1 cellular context compared by ENCODE assay signal in genomic region chr2:85538507-85539360, GRCh38.
A peak's percentile ranks its signal among the peaks of the same experiment; 100 is the strongest.
TF ChIP-seq lines count a peak whose summit lies in the region.

TSS of gene MAT2A (plus strand) at chr2:85539168. CDS start at chr2:85539288, 120 bp downstream.

TF ChIP-seq in K562, 482 proteins besides CTCF, POLR2A, EP300 and RAD21 (continued from another document and continues in another):
- TF ChIP-seq, protein P1, sequence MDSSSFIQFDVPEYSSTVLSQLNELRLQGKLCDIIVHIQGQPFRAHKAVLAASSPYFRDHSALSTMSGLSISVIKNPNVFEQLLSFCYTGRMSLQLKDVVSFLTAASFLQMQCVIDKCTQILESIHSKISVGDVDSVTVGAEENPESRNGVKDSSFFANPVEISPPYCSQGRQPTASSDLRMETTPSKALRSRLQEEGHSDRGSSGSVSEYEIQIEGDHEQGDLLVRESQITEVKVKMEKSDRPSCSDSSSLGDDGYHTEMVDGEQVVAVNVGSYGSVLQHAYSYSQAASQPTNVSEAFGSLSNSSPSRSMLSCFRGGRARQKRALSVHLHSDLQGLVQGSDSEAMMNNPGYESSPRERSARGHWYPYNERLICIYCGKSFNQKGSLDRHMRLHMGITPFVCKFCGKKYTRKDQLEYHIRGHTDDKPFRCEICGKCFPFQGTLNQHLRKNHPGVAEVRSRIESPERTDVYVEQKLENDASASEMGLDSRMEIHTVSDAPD (CRISPR knock-in tag; IDR thresholded peaks at IDR 0.05): no peak
- TF ChIP-seq CHCHD3 (CRISPR knock-in tag; IDR thresholded peaks at IDR 0.05) (peak; percentile 75; the same call in 1 of the 2 replicates), CHD4 (IDR thresholded peaks at IDR 0.05; ENCODE audit: insufficient read depth, insufficient replicate concordance, low read depth, low read length, poor library complexity, severe bottlenecking) (no peak), HNRNPK (IDR thresholded peaks at IDR 0.05; ENCODE audit: low read depth, low read length, poor library complexity, severe bottlenecking) (peak; percentile 3), MNT (conservative IDR thresholded peaks at IDR 0.05) (peak in 1 of 2 experiments; percentile 8; a peak in 3 of 4 replicates), KDM2B (CRISPR knock-in tag; IDR thresholded peaks at IDR 0.05) (peak; percentile 89; the same call in 1 of the 2 replicates), MCM5 (IDR thresholded peaks at IDR 0.05; ENCODE audit: low read depth) (no peak), SPI1 (IDR thresholded peaks at IDR 0.05; ENCODE audit: borderline replicate concordance, low read depth, low read length) (peak; percentile 77), ZNF224 (CRISPR knock-in tag; IDR thresholded peaks at IDR 0.05) (no peak; the same call in 1 of the 2 replicates), EWSR1 (IDR thresholded peaks at IDR 0.05; ENCODE audit: borderline replicate concordance, low read depth, partially characterized antibody) (no peak), FOXK2 (conservative IDR thresholded peaks at IDR 0.05 in 1 of 2, IDR thresholded peaks at IDR 0.05 in 1 of 2; ENCODE audit: low read depth in 2 of 2) (peak; percentile 14 to 100; a peak in 2 of 4 replicates), CBX5 (IDR thresholded peaks at IDR 0.05; ENCODE audit: borderline replicate concordance, low read depth) (no peak), NCOA6 (IDR thresholded peaks at IDR 0.05) (no peak), ZKSCAN1 (IDR thresholded peaks at IDR 0.05; ENCODE audit: low read depth, low read length) (0 out of 2 replicates have a peak, but pooled peaks have one; percentile 15), RAD51 (IDR thresholded peaks at IDR 0.05; ENCODE audit: borderline replicate concordance, low read depth) (no peak), MAFG (tag; conservative IDR thresholded peaks at IDR 0.05) (no peak), ZNF239 (CRISPR knock-in tag; IDR thresholded peaks at IDR 0.05) (no peak; the same call in 1 of the 2 replicates), SMAD2 (IDR thresholded peaks at IDR 0.05; ENCODE audit: low read depth, low read length) (no peak), SMARCB1 (IDR thresholded peaks at IDR 0.05; ENCODE audit: insufficient read length, low read depth) (no peak), TAF1 (IDR thresholded peaks at IDR 0.05; ENCODE audit: control insufficient read depth, extremely low read depth, insufficient read depth, low read length, severe bottlenecking) (peak; percentile 95), ZNF584 (CRISPR knock-in tag; IDR thresholded peaks at IDR 0.05; ENCODE audit: low read depth) (peak; percentile 77), MEF2D (tag; conservative IDR thresholded peaks at IDR 0.05; ENCODE audit: low read depth) (no peak), ETV5 (CRISPR knock-in tag; IDR thresholded peaks at IDR 0.05; ENCODE audit: low read depth) (no peak; the same call in none of the 2 replicates), NCOR1 (IDR thresholded peaks at IDR 0.05) (peak; percentile 73), BCL6 (CRISPR knock-in tag; IDR thresholded peaks at IDR 0.05) (0 out of 2 replicates have a peak, but pooled peaks have one; percentile 14), TFAP4 (CRISPR knock-in tag; IDR thresholded peaks at IDR 0.05; ENCODE audit: borderline replicate concordance) (peak; percentile 81), PYGO2 (tag; IDR thresholded peaks at IDR 0.05) (no peak), DMBX1 (CRISPR knock-in tag; IDR thresholded peaks at IDR 0.05; ENCODE audit: borderline replicate concordance) (no peak; the same call in 1 of the 2 replicates), ZBTB2 (IDR thresholded peaks at IDR 0.05) (peak; percentile 80), MAZ (CRISPR knock-in tag; conservative IDR thresholded peaks at IDR 0.05 in 1 of 2, IDR thresholded peaks at IDR 0.05 in 1 of 2) (peak; percentile 74 to 88), FOXJ2 (tag; IDR thresholded peaks at IDR 0.05) (peak; percentile 85), ATF7 (IDR thresholded peaks at IDR 0.05) (peak; percentile 100), FOXP1 (CRISPR knock-in tag; IDR thresholded peaks at IDR 0.05) (peak; percentile 61; the same call in 1 of the 2 replicates), HMGXB4 (CRISPR knock-in tag; IDR thresholded peaks at IDR 0.05) (peak; percentile 80), ASH1L (IDR thresholded peaks at IDR 0.05; ENCODE audit: borderline replicate concordance, low read depth, partially characterized antibody) (peak; percentile 82), BRF1 (IDR thresholded peaks at IDR 0.05; ENCODE audit: borderline replicate concordance, extremely low read depth, insufficient read length) (no peak), ZBTB17 (CRISPR knock-in tag; IDR thresholded peaks at IDR 0.05) (peak; percentile 19; the same call in 1 of the 2 replicates), MEF2A (IDR thresholded peaks at IDR 0.05; ENCODE audit: control insufficient read depth, low read depth, low read length) (no peak; the same call in 1 of the 2 replicates)
- TF ChIP-seq, protein P2, sequence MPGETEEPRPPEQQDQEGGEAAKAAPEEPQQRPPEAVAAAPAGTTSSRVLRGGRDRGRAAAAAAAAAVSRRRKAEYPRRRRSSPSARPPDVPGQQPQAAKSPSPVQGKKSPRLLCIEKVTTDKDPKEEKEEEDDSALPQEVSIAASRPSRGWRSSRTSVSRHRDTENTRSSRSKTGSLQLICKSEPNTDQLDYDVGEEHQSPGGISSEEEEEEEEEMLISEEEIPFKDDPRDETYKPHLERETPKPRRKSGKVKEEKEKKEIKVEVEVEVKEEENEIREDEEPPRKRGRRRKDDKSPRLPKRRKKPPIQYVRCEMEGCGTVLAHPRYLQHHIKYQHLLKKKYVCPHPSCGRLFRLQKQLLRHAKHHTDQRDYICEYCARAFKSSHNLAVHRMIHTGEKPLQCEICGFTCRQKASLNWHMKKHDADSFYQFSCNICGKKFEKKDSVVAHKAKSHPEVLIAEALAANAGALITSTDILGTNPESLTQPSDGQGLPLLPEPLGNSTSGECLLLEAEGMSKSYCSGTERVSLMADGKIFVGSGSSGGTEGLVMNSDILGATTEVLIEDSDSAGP (CRISPR knock-in tag; IDR thresholded peaks at IDR 0.05): peak; percentile 56; the same call in 1 of the 2 replicates
- TF ChIP-seq, protein P3, sequence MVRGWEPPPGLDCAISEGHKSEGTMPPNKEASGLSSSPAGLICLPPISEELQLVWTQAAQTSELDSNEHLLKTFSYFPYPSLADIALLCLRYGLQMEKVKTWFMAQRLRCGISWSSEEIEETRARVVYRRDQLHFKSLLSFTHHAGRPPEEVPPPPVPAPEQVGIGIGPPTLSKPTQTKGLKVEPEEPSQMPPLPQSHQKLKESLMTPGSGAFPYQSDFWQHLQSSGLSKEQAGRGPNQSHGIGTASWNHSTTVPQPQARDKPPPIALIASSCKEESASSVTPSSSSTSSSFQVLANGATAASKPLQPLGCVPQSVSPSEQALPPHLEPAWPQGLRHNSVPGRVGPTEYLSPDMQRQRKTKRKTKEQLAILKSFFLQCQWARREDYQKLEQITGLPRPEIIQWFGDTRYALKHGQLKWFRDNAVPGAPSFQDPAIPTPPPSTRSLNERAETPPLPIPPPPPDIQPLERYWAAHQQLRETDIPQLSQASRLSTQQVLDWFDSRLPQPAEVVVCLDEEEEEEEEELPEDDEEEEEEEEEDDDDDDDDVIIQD (CRISPR knock-in tag; IDR thresholded peaks at IDR 0.05): no peak
- TF ChIP-seq, protein P4, sequence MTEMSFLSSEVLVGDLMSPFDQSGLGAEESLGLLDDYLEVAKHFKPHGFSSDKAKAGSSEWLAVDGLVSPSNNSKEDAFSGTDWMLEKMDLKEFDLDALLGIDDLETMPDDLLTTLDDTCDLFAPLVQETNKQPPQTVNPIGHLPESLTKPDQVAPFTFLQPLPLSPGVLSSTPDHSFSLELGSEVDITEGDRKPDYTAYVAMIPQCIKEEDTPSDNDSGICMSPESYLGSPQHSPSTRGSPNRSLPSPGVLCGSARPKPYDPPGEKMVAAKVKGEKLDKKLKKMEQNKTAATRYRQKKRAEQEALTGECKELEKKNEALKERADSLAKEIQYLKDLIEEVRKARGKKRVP (CRISPR knock-in tag; IDR thresholded peaks at IDR 0.05): peak; percentile 8; the same call in 1 of the 2 replicates
- TF ChIP-seq, protein P5, sequence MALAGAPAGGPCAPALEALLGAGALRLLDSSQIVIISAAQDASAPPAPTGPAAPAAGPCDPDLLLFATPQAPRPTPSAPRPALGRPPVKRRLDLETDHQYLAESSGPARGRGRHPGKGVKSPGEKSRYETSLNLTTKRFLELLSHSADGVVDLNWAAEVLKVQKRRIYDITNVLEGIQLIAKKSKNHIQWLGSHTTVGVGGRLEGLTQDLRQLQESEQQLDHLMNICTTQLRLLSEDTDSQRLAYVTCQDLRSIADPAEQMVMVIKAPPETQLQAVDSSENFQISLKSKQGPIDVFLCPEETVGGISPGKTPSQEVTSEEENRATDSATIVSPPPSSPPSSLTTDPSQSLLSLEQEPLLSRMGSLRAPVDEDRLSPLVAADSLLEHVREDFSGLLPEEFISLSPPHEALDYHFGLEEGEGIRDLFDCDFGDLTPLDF (CRISPR knock-in tag; IDR thresholded peaks at IDR 0.05): peak; percentile 96
- TF ChIP-seq, protein P6, sequence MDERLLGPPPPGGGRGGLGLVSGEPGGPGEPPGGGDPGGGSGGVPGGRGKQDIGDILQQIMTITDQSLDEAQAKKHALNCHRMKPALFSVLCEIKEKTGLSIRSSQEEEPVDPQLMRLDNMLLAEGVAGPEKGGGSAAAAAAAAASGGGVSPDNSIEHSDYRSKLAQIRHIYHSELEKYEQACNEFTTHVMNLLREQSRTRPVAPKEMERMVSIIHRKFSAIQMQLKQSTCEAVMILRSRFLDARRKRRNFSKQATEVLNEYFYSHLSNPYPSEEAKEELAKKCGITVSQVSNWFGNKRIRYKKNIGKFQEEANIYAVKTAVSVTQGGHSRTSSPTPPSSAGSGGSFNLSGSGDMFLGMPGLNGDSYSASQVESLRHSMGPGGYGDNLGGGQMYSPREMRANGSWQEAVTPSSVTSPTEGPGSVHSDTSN (CRISPR knock-in tag; IDR thresholded peaks at IDR 0.05; ENCODE audit: low read depth): no peak
- TF ChIP-seq, protein P6 (tag; conservative IDR thresholded peaks at IDR 0.05; ENCODE audit: low read depth): no peak
- TF ChIP-seq, protein P7, sequence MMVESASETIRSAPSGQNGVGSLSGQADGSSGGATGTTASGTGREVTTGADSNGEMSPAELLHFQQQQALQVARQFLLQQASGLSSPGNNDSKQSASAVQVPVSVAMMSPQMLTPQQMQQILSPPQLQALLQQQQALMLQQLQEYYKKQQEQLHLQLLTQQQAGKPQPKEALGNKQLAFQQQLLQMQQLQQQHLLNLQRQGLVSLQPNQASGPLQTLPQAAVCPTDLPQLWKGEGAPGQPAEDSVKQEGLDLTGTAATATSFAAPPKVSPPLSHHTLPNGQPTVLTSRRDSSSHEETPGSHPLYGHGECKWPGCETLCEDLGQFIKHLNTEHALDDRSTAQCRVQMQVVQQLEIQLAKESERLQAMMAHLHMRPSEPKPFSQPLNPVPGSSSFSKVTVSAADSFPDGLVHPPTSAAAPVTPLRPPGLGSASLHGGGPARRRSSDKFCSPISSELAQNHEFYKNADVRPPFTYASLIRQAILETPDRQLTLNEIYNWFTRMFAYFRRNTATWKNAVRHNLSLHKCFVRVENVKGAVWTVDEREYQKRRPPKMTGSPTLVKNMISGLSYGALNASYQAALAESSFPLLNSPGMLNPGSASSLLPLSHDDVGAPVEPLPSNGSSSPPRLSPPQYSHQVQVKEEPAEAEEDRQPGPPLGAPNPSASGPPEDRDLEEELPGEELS (CRISPR knock-in tag; IDR thresholded peaks at IDR 0.05; ENCODE audit: borderline replicate concordance): peak; percentile 95
